ENCODE assay signal across 8 cellular contexts in genomic region chr2:28366496-28367282, GRCh38. TPM values are rescaled to one million over a fixed set of nuclear protein-coding genes. Genes with fewer than 3 reads are reported as not detected.
DNase-seq lines count a peak whose midpoint lies in the region; TF ChIP-seq lines count a peak whose summit lies in the region.

No MANE protein-coding gene starts in this region.

- no peak for TF ChIP-seq CTCF in fibroblast of the aortic adventitia (IDR thresholded peaks at IDR 0.05; ENCODE audit: insufficient read depth, low read length)

- peak; percentile 86 for DNase-seq in LoVo (ENCODE audit: low spot score)
- peak; percentile 43 for DNase-seq in activated CD4-positive, alpha-beta T cell treated with anti-CD3 and anti-CD28 coated beads, Interleukin-2, amount 50 U/mL, for 1 hour
- peak; percentile 47 for DNase-seq in fibroblast of the aortic adventitia (ENCODE audit: low read depth)
- peak; percentile 32 to 53 for DNase-seq in stimulated activated CD8-positive, alpha-beta memory T cell treated with anti-CD3 and anti-CD28 coated beads, Interleukin-15, amount 100 ng/mL, for 48 hours (ENCODE audit: low read depth in 2 of 2)
- DNase-seq in kidney glomerular epithelial cell (lab: John Stamatoyannopoulos, UW), result no peak
- DNase-seq in kidney tubule cell (ENCODE audit: low spot score), result no peak
- no peak for DNase-seq in NCI-H2227 treated with DMSO at 0.1 percent for 48 hours (lab: John Stamatoyannopoulos, UW)
- DNase-seq in NCI-H2227 (lab: John Stamatoyannopoulos, UW; ENCODE audit: unreplicated experiment), result no peak

- H3K4me3 ChIP-seq in fibroblast of the aortic adventitia (ENCODE audit: low read depth, low read length), result no peak overlapping the region

RNA-seq across cellular contexts. Expression of gene FOSL2, which starts 26.0 kb away (rescaled TPM):
- total RNA-seq in fibroblast of the aortic adventitia (ENCODE audit: low replicate concordance), result 26.3 and 44.4 TPM in 2 replicates

Comparison
In these comparisons a context has a peak if more than half of its experiments do, and no peak if none do; other contexts are left out.
1. DNase-seq: peak in LoVo (single experiment), activated CD4-positive, alpha-beta T cell treated with anti-CD3 and anti-CD28 coated beads, Interleukin-2, amount 50 U/mL, for 1 hour (single experiment), fibroblast of the aortic adventitia (single experiment) and stimulated activated CD8-positive, alpha-beta memory T cell treated with anti-CD3 and anti-CD28 coated beads, Interleukin-15, amount 100 ng/mL, for 48 hours (2 of 2); none in kidney glomerular epithelial cell (single experiment), kidney tubule cell (single experiment), NCI-H2227 treated with DMSO at 0.1 percent for 48 hours (single experiment) and NCI-H2227 (single experiment).